ENCODE assay signal across 16 cellular contexts in genomic region chr2:168798888-168799410, GRCh38. TPM values are rescaled to one million over a fixed set of nuclear protein-coding genes. Genes with fewer than 3 reads are reported as not detected.
DNase-seq lines count a peak whose midpoint lies in the region; ATAC-seq and FAIRE-seq lines count a peak whose summit lies in the region.
"Had no signal": no experiment of that assay in that cellular context is flagged by ENCODE, and none has a peak within 500 bp of the region (broad histone marks: within the 10 kb centered on the region; RNA-seq: fewer than 3 reads in every experiment).

No MANE protein-coding gene starts in this region.

- DNase-seq in LoVo (ENCODE audit: low spot score): peak; percentile 15
- DNase-seq in dermis blood vessel endothelial cell: peak; percentile 60
- DNase-seq in left colon: no peak
- DNase-seq in small intestine: peak; percentile 59
- no peak for DNase-seq in natural killer cell treated with Interleukin-12 subunit alpha and Interleukin-12 subunit beta and Interleukin-15 and Interleukin-18, amount 100 ng/mL, for 72 hours (ENCODE audit: low spot score)
- DNase-seq in NCI-H748 (lab: John Stamatoyannopoulos, UW; ENCODE audit: unreplicated experiment): no peak
- DNase-seq in HT-29 (ENCODE audit: low spot score): no peak
- DNase-seq: CD4-positive, CD25-positive, alpha-beta regulatory T cell; MG63; NCI-H1092; NCI-H524 had no signal

- H3K27me3 Mint-ChIP-seq in natural killer cell treated with Interleukin-12 subunit alpha and Interleukin-12 subunit beta and Interleukin-15 and Interleukin-18, amount 100 ng/mL, for 72 hours: peaks cover 0 to 2% of the 10 kb centered on the region in 2 donors

- H3K36me3 Mint-ChIP-seq in natural killer cell treated with Interleukin-12 subunit alpha and Interleukin-12 subunit beta and Interleukin-15 and Interleukin-18, amount 100 ng/mL, for 72 hours: no peaks in the 10 kb centered on the region
- H3K36me3 Mint-ChIP-seq: CD4-positive, CD25-positive, alpha-beta regulatory T cell had no signal

- intact Hi-C loops in left colon (cut with DNase I, micrococcal nuclease): no loop called here

- no peak for FAIRE-seq in small intestine (lab: Jason Lieb, UNC)
- FAIRE-seq: GM19239 had no signal

- WGBS in small intestine, 3 donors: 82 to 84% (median 82%) methylated on average over 1 of the region's 1 CpG

- H3K4me3 Mint-ChIP-seq in natural killer cell treated with Interleukin-12 subunit alpha and Interleukin-12 subunit beta and Interleukin-15 and Interleukin-18, amount 100 ng/mL, for 72 hours: no peak overlapping the region
- H3K4me3 Mint-ChIP-seq: CD4-positive, CD25-positive, alpha-beta regulatory T cell had no signal

- H3K4me1 ChIP-seq in small intestine (ENCODE audit: control insufficient read depth in 2 of 2, insufficient read depth in 1 of 2, low read depth in 1 of 2, low read length in 1 of 2): peaks cover 9 to 13% of the 10 kb centered on the region in 2 donors

- no peaks in the 10 kb centered on the region for H3K4me1 Mint-ChIP-seq in natural killer cell treated with Interleukin-12 subunit alpha and Interleukin-12 subunit beta and Interleukin-15 and Interleukin-18, amount 100 ng/mL, for 72 hours (ENCODE audit: low read depth in 2 of 2)

- peak overlapping the region in 1 of 2 donors; percentile 29 for H3K27ac ChIP-seq in small intestine (ENCODE audit: low read depth in 1 of 2, low read length in 1 of 2)

- no peak overlapping the region for H3K4me3 ChIP-seq in small intestine (ENCODE audit: low read depth in 1 of 2, low read length in 2 of 2)
- H3K4me3 ChIP-seq: MG63 had no signal

- peak; percentile 49 for ATAC-seq in left colon
- no peak for ATAC-seq in natural killer cell treated with Interleukin-12 subunit alpha and Interleukin-12 subunit beta and Interleukin-15 and Interleukin-18, amount 100 ng/mL, for 72 hours
- ATAC-seq: HCT116, Panc1 had no signal

- H3K9me3 Mint-ChIP-seq in natural killer cell treated with Interleukin-12 subunit alpha and Interleukin-12 subunit beta and Interleukin-15 and Interleukin-18, amount 100 ng/mL, for 72 hours: no peaks in the 10 kb centered on the region

- no peaks in the 10 kb centered on the region for H3K9me3 ChIP-seq in small intestine (ENCODE audit: control insufficient read depth, low read depth)
- H3K9me3 ChIP-seq: Caco-2, MG63 had no signal

- H3K36me3 ChIP-seq in small intestine (ENCODE audit: control insufficient read depth in 2 of 2, insufficient read depth in 2 of 2, low read length in 2 of 2): no peaks in the 10 kb centered on the region
- H3K36me3 ChIP-seq: MG63 had no signal

- no peak overlapping the region for H3K27ac Mint-ChIP-seq in natural killer cell treated with Interleukin-12 subunit alpha and Interleukin-12 subunit beta and Interleukin-15 and Interleukin-18, amount 100 ng/mL, for 72 hours
- H3K27ac Mint-ChIP-seq: CD4-positive, CD25-positive, alpha-beta regulatory T cell had no signal

- no peaks in the 10 kb centered on the region for H3K27me3 ChIP-seq in small intestine (ENCODE audit: control insufficient read depth in 2 of 2, insufficient read depth in 2 of 2, low read length in 2 of 2)
- H3K27me3 ChIP-seq: MG63 had no signal

RNA-seq across cellular contexts. Expression of gene NOSTRIN, which starts 3.5 kb away (rescaled TPM):
- total RNA-seq in dermis blood vessel endothelial cell (4.5 and 34.9 TPM in 2 replicates), left colon (10 to 100 TPM; 52.7 to 55.6 TPM)
- polyA plus RNA-seq in small intestine: 10 to 100 TPM; 14.0 to 43.8 (median 38.4) TPM
- not detected for total RNA-seq in natural killer cell treated with Interleukin-12 subunit alpha and Interleukin-12 subunit beta and Interleukin-15 and Interleukin-18, amount 100 ng/mL, for 72 hours
- 5.1 and 5.6 TPM in 2 replicates for total RNA-seq in HT-29 (2014; rRNA removed; shearing (Covaris generic))
- total RNA-seq: CD4-positive, CD25-positive, alpha-beta regulatory T cell; SK-MEL-5 had no signal
- polyA plus RNA-seq: CD4-positive, CD25-positive, alpha-beta regulatory T cell had no signal

Comparison
In these comparisons a context has a peak if more than half of its experiments do, and no peak if none do; other contexts are left out.
1. DNase-seq: peak in LoVo (single experiment), dermis blood vessel endothelial cell (single experiment) and small intestine (single experiment); none in left colon (0 of 2), natural killer cell treated with Interleukin-12 subunit alpha and Interleukin-12 subunit beta and Interleukin-15 and Interleukin-18, amount 100 ng/mL, for 72 hours (single experiment), NCI-H748 (single experiment) and HT-29 (single experiment).